16 cellular contexts compared by ENCODE assay signal in genomic region chr2:105034170-105034569, GRCh38.
DNase-seq lines count a peak whose midpoint lies in the region; TF ChIP-seq lines count a peak whose summit lies in the region.
"Had no signal": no experiment of that assay in that cellular context is flagged by ENCODE, and none has a peak within 500 bp of the region (broad histone marks: within the 10 kb centered on the region; RNA-seq: fewer than 3 reads in every experiment).

No MANE protein-coding gene starts in this region.

- TF ChIP-seq RAD21 in Ishikawa (IDR thresholded peaks at IDR 0.05; ENCODE audit: low read depth) = no peak

- H3K4me3 ChIP-seq in HEK293 (ENCODE audit: low read depth, low read length) = no peak overlapping the region
- H3K4me3 ChIP-seq in fibroblast of mammary gland (ENCODE audit: control insufficient read depth, low read depth, low read length) = no peak overlapping the region
- H3K4me3 ChIP-seq: A549, GM23338 had no signal

- no peaks in the 10 kb centered on the region for H3K4me1 ChIP-seq in HEK293 (ENCODE audit: control insufficient read depth, insufficient read depth, low read length)
- H3K4me1 ChIP-seq: BE2C, Caco-2 had no signal

- H3K27ac ChIP-seq in HEK293 (ENCODE audit: extremely low read depth, low read depth, low read length) = no peak overlapping the region
- H3K27ac ChIP-seq: A549, C4-2B had no signal

- peak; percentile 30 for DNase-seq in RKO (ENCODE audit: low spot score)
- DNase-seq in fibroblast of mammary gland (ENCODE audit: low read depth) = peak; percentile 1
- DNase-seq in NCI-H2227 (lab: John Stamatoyannopoulos, UW; ENCODE audit: unreplicated experiment) = no peak
- DNase-seq in COLO829 (ENCODE audit: low spot score) = no peak
- no peak for DNase-seq in activated naive CD4-positive, alpha-beta T cell treated with Interleukin-2 at 50 U/mL for 16 hours
- no peak for DNase-seq in NCI-H1092 (lab: John Stamatoyannopoulos, UW)
- DNase-seq: BE2C; Caco-2; CD8-positive, alpha-beta T cell; H7; KBM-7 had no signal

- no peak for TF ChIP-seq CTCF in HEK293 (tag by site-specific recombination; IDR thresholded peaks at IDR 0.05)
- TF ChIP-seq CTCF in fibroblast of mammary gland (conservative IDR thresholded peaks at IDR 0.05; ENCODE audit: control insufficient read depth, insufficient read depth, low read depth, low read length) = no peak

- POLR2A ChIA-PET in HEK293 (lab: Yijun Ruan, JAX) = no interaction called here

- H3K9me3 ChIP-seq in HEK293 (ENCODE audit: control insufficient read depth, insufficient read depth, low read depth, low read length) = no peaks in the 10 kb centered on the region; the same call in 1 of the 2 replicates
- H3K9me3 ChIP-seq: A549, BE2C, Caco-2 had no signal

- CTCF ChIA-PET in HEK293 (lab: Yijun Ruan, JAX) = no interaction called here

- TF ChIP-seq EP300 in Ishikawa (IDR thresholded peaks at IDR 0.05; ENCODE audit: borderline replicate concordance) = no peak

- H3K36me3 ChIP-seq in HEK293 (ENCODE audit: control insufficient read depth in 2 of 2, insufficient read depth in 1 of 2, low read length in 2 of 2) = no peaks in the 10 kb centered on the region
- H3K36me3 ChIP-seq: BE2C had no signal

TF ChIP-seq in HEK293, 187 proteins besides CTCF, POLR2A, EP300 and RAD21:
- no peak for TF ChIP-seq ZNF132 (tag by site-specific recombination; IDR thresholded peaks at IDR 0.05; ENCODE audit: borderline replicate concordance)
- TF ChIP-seq KLF1 (tag by site-specific recombination; IDR thresholded peaks at IDR 0.05) = no peak
- TF ChIP-seq, protein P1, sequence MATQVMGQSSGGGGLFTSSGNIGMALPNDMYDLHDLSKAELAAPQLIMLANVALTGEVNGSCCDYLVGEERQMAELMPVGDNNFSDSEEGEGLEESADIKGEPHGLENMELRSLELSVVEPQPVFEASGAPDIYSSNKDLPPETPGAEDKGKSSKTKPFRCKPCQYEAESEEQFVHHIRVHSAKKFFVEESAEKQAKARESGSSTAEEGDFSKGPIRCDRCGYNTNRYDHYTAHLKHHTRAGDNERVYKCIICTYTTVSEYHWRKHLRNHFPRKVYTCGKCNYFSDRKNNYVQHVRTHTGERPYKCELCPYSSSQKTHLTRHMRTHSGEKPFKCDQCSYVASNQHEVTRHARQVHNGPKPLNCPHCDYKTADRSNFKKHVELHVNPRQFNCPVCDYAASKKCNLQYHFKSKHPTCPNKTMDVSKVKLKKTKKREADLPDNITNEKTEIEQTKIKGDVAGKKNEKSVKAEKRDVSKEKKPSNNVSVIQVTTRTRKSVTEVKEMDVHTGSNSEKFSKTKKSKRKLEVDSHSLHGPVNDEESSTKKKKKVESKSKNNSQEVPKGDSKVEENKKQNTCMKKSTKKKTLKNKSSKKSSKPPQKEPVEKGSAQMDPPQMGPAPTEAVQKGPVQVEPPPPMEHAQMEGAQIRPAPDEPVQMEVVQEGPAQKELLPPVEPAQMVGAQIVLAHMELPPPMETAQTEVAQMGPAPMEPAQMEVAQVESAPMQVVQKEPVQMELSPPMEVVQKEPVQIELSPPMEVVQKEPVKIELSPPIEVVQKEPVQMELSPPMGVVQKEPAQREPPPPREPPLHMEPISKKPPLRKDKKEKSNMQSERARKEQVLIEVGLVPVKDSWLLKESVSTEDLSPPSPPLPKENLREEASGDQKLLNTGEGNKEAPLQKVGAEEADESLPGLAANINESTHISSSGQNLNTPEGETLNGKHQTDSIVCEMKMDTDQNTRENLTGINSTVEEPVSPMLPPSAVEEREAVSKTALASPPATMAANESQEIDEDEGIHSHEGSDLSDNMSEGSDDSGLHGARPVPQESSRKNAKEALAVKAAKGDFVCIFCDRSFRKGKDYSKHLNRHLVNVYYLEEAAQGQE (tag by site-specific recombination; IDR thresholded peaks at IDR 0.05) = peak; percentile 68

TF ChIP-seq in Ishikawa, 13 proteins besides CTCF, POLR2A, EP300 and RAD21:
- no peak for TF ChIP-seq CEBPB (IDR thresholded peaks at IDR 0.05)
- TF ChIP-seq EGR1 (IDR thresholded peaks at IDR 0.05) = no peak
- no peak for TF ChIP-seq TCF12 (IDR thresholded peaks at IDR 0.05; ENCODE audit: low read depth)
- TF ChIP-seq TEAD4 (IDR thresholded peaks at IDR 0.05) = no peak
- TF ChIP-seq, protein P1 (IDR thresholded peaks at IDR 0.05; ENCODE audit: low read depth) = peak; percentile 49; the same call in 1 of the 2 replicates

Comparison
In these comparisons a context has a peak if more than half of its experiments do, and no peak if none do; other contexts are left out.
1. DNase-seq: peak in RKO (single experiment) and fibroblast of mammary gland (single experiment); none in NCI-H2227 (single experiment), COLO829 (single experiment), activated naive CD4-positive, alpha-beta T cell treated with Interleukin-2 at 50 U/mL for 16 hours (single experiment) and NCI-H1092 (single experiment).